Comparison of ENCODE assay signal across 16 cellular contexts in genomic region chr9:89304479-89305188, GRCh38. TPM values are rescaled to one million over a fixed set of nuclear protein-coding genes. Genes with fewer than 3 reads are reported as not detected.
A peak's percentile ranks its signal among the peaks of the same experiment; 100 is the strongest.
DNase-seq lines count a peak whose midpoint lies in the region; ATAC-seq, FAIRE-seq and TF ChIP-seq lines count a peak whose summit lies in the region.
"Had no signal": no experiment of that assay in that cellular context is flagged by ENCODE, and none has a peak within 500 bp of the region (broad histone marks: within the 10 kb centered on the region; RNA-seq: fewer than 3 reads in every experiment).

No MANE protein-coding gene starts in this region.

- H3K4me1 Mint-ChIP-seq in endodermal cell, result peaks cover 2% of the 10 kb centered on the region
- H3K4me1 Mint-ChIP-seq in activated CD8-positive, alpha-beta memory T cell treated with anti-CD3 and anti-CD28 coated beads, Interleukin-2, amount 10 ng/mL, durations not matched to agents 7 days and 5 days, result peaks cover 8% of the 10 kb centered on the region
- H3K4me1 Mint-ChIP-seq in activated CD4-positive, alpha-beta memory T cell treated with anti-CD3 and anti-CD28 coated beads, Interleukin-2, amount 10 ng/mL, durations not matched to agents 7 days and 5 days, result peaks cover 11% of the 10 kb centered on the region

- H3K36me3 ChIP-seq in DOHH2 (ENCODE audit: control insufficient read depth, low read length), result peaks cover 31% of the 10 kb centered on the region
- H3K36me3 ChIP-seq in endodermal cell (ENCODE audit: control insufficient read depth, insufficient read depth, low read length), result no peaks in the 10 kb centered on the region
- H3K36me3 ChIP-seq in right lobe of liver, result no peaks in the 10 kb centered on the region
- H3K36me3 ChIP-seq in small intestine (ENCODE audit: control insufficient read depth in 2 of 2, insufficient read depth in 2 of 2, low read length in 2 of 2), result no peaks in the 10 kb centered on the region

- H3F3A ChIP-seq in DOHH2 (ENCODE audit: control insufficient read depth, insufficient read depth), result peaks cover 53% of the 10 kb centered on the region

- FAIRE-seq in small intestine (lab: Jason Lieb, UNC), result no peak
- FAIRE-seq: bronchial epithelial cell had no signal

- H3K4me3 Mint-ChIP-seq in endodermal cell, result no peak overlapping the region
- no peak overlapping the region for H3K4me3 Mint-ChIP-seq in activated CD8-positive, alpha-beta memory T cell treated with anti-CD3 and anti-CD28 coated beads, Interleukin-2, amount 10 ng/mL, durations not matched to agents 7 days and 5 days
- no peak overlapping the region for H3K4me3 Mint-ChIP-seq in activated CD4-positive, alpha-beta memory T cell treated with anti-CD3 and anti-CD28 coated beads, Interleukin-2, amount 10 ng/mL, durations not matched to agents 7 days and 5 days
- H3K4me3 Mint-ChIP-seq: WTC11 had no signal

- no peak for TF ChIP-seq POLR2A in right lobe of liver (IDR thresholded peaks at IDR 0.05)

- H3K9ac ChIP-seq in endodermal cell (ENCODE audit: extremely low read depth, low read length, poor library complexity, severe bottlenecking), result no peak overlapping the region
- H3K9ac ChIP-seq: SK-N-SH had no signal

- H3K27ac Mint-ChIP-seq in endodermal cell, result no peak overlapping the region
- H3K27ac Mint-ChIP-seq in activated CD8-positive, alpha-beta memory T cell treated with anti-CD3 and anti-CD28 coated beads, Interleukin-2, amount 10 ng/mL, durations not matched to agents 7 days and 5 days, result no peak overlapping the region
- H3K27ac Mint-ChIP-seq in activated CD4-positive, alpha-beta memory T cell treated with anti-CD3 and anti-CD28 coated beads, Interleukin-2, amount 10 ng/mL, durations not matched to agents 7 days and 5 days, result no peak overlapping the region
- H3K27ac Mint-ChIP-seq: WTC11 had no signal

- H3K9me2 ChIP-seq in DOHH2 (replicated peaks; ENCODE audit: control insufficient read depth, low read length), result no peaks in the 10 kb centered on the region
- H3K9me2 ChIP-seq: SK-N-SH had no signal

- H3K79me2 ChIP-seq in DOHH2 (ENCODE audit: control insufficient read depth, low read length), result peaks cover 38% of the 10 kb centered on the region

- peaks cover 17% of the 10 kb centered on the region for H3K9me3 Mint-ChIP-seq in endodermal cell
- no peaks in the 10 kb centered on the region for H3K9me3 Mint-ChIP-seq in activated CD8-positive, alpha-beta memory T cell treated with anti-CD3 and anti-CD28 coated beads, Interleukin-2, amount 10 ng/mL, durations not matched to agents 7 days and 5 days (ENCODE audit: low read depth)
- H3K9me3 Mint-ChIP-seq in activated CD4-positive, alpha-beta memory T cell treated with anti-CD3 and anti-CD28 coated beads, Interleukin-2, amount 10 ng/mL, durations not matched to agents 7 days and 5 days, result no peaks in the 10 kb centered on the region

- ATAC-seq in GM21723 (IDR thresholded peaks at IDR 0.05; ENCODE audit: unreplicated experiment), result peak; percentile 48
- no peak for ATAC-seq in right lobe of liver
- ATAC-seq in activated CD8-positive, alpha-beta memory T cell treated with anti-CD3 and anti-CD28 coated beads, Interleukin-2, amount 10 ng/mL, durations not matched to agents 7 days and 5 days, result no peak
- ATAC-seq: WTC11 had no signal

- H4K20me1 ChIP-seq in DOHH2 (ENCODE audit: control insufficient read depth, insufficient read depth, low read depth, low read length), result no peaks in the 10 kb centered on the region

- peak overlapping the region; percentile 100 for H3K27ac ChIP-seq in DOHH2 (ENCODE audit: low read depth, low read length)
- H3K27ac ChIP-seq in endodermal cell (ENCODE audit: low read depth, low read length), result no peak overlapping the region
- H3K27ac ChIP-seq in right lobe of liver, result no peak overlapping the region
- H3K27ac ChIP-seq in small intestine (ENCODE audit: low read depth in 1 of 2, low read length in 1 of 2), result no peak overlapping the region

- CTCF ChIA-PET in activated CD8-positive, alpha-beta memory T cell treated with anti-CD3 and anti-CD28 coated beads, Interleukin-2, amount 10 ng/mL, durations not matched to agents 7 days and 5 days (lab: Charles Lee), result no interaction called here
- CTCF ChIA-PET in activated CD4-positive, alpha-beta memory T cell treated with anti-CD3 and anti-CD28 coated beads, Interleukin-2, amount 10 ng/mL, durations not matched to agents 7 days and 5 days (lab: Charles Lee), result no interaction called here

- intact Hi-C loops in right lobe of liver (cut with DNase I), result no loop called here

- peaks cover 91% of the 10 kb centered on the region for H3K4me1 ChIP-seq in DOHH2 (ENCODE audit: control insufficient read depth, low read length)
- H3K4me1 ChIP-seq in endodermal cell (ENCODE audit: control insufficient read depth, insufficient read depth, low read length), result peaks cover 5% of the 10 kb centered on the region
- H3K4me1 ChIP-seq in right lobe of liver, result peaks cover 0 to 5% (median 0%) of the 10 kb centered on the region in 4 donors
- peaks cover 0 to 4% of the 10 kb centered on the region in 2 donors for H3K4me1 ChIP-seq in small intestine (ENCODE audit: control insufficient read depth in 2 of 2, insufficient read depth in 1 of 2, low read depth in 1 of 2, low read length in 1 of 2)

- no peaks in the 10 kb centered on the region for H3K27me3 Mint-ChIP-seq in endodermal cell (ENCODE audit: insufficient read depth)
- no peaks in the 10 kb centered on the region for H3K27me3 Mint-ChIP-seq in activated CD8-positive, alpha-beta memory T cell treated with anti-CD3 and anti-CD28 coated beads, Interleukin-2, amount 10 ng/mL, durations not matched to agents 7 days and 5 days
- no peaks in the 10 kb centered on the region for H3K27me3 Mint-ChIP-seq in activated CD4-positive, alpha-beta memory T cell treated with anti-CD3 and anti-CD28 coated beads, Interleukin-2, amount 10 ng/mL, durations not matched to agents 7 days and 5 days

- H3K4me2 ChIP-seq in DOHH2 (ENCODE audit: low read length), result peak overlapping the region; percentile 90
- H3K4me2 ChIP-seq: SK-N-SH had no signal

- POLR2A ChIA-PET in activated CD4-positive, alpha-beta memory T cell treated with anti-CD3 and anti-CD28 coated beads, Interleukin-2, amount 10 ng/mL, durations not matched to agents 7 days and 5 days (lab: Charles Lee), result no interaction called here

- DNase-seq in NAMALWA (ENCODE audit: low spot score) (peak; percentile 79), endodermal cell (no peak), right lobe of liver (no peak), small intestine (no peak)
- DNase-seq in activated CD8-positive, alpha-beta memory T cell treated with anti-CD3 and anti-CD28 coated beads, Interleukin-2, amount 10 ng/mL, durations not matched to agents 7 days and 5 days, result no peak
- DNase-seq in activated CD4-positive, alpha-beta memory T cell treated with anti-CD3 and anti-CD28 coated beads, Interleukin-2, amount 10 ng/mL, durations not matched to agents 7 days and 5 days, result no peak
- DNase-seq: effector CD8-positive, alpha-beta T cell; mesendoderm; NCI-H1105; NCI-H2171 treated with DMSO at 0.1 percent for 48 hours; occipital lobe; SK-N-SH had no signal

- H3K4me3 ChIP-seq in DOHH2 (ENCODE audit: low read length), result peak overlapping the region; percentile 82
- H3K4me3 ChIP-seq in endodermal cell (ENCODE audit: low read length), result peak overlapping the region; percentile 50
- H3K4me3 ChIP-seq in right lobe of liver, result no peak overlapping the region
- no peak overlapping the region for H3K4me3 ChIP-seq in small intestine (ENCODE audit: low read depth in 1 of 2, low read length in 2 of 2)

- H3K9me3 ChIP-seq in DOHH2 (ENCODE audit: control insufficient read depth, insufficient read depth, low read length) (no peaks in the 10 kb centered on the region), endodermal cell (ENCODE audit: control insufficient read depth, low read length) (peaks cover 26% of the 10 kb centered on the region), right lobe of liver (no peaks in the 10 kb centered on the region), small intestine (ENCODE audit: control insufficient read depth, low read depth) (no peaks in the 10 kb centered on the region)
- H3K9me3 ChIP-seq: SK-N-SH had no signal

- H3K36me3 Mint-ChIP-seq in endodermal cell (ENCODE audit: low read depth), result peaks cover 27% of the 10 kb centered on the region
- peaks cover 5% of the 10 kb centered on the region for H3K36me3 Mint-ChIP-seq in activated CD8-positive, alpha-beta memory T cell treated with anti-CD3 and anti-CD28 coated beads, Interleukin-2, amount 10 ng/mL, durations not matched to agents 7 days and 5 days
- H3K36me3 Mint-ChIP-seq in activated CD4-positive, alpha-beta memory T cell treated with anti-CD3 and anti-CD28 coated beads, Interleukin-2, amount 10 ng/mL, durations not matched to agents 7 days and 5 days (ENCODE audit: low read depth), result peaks cover 10% of the 10 kb centered on the region

- 93 to 96% methylated on average over 5 to 7 of the region's 7 CpGs for WGBS in endodermal cell (ENCODE audit: insufficient coverage in 1 of 2, insufficient read length in 1 of 2), 2 experiments
- WGBS in right lobe of liver (ENCODE audit: insufficient coverage, low coverage, low lambda C conversion rate, missing lambda C conversion rate), result 83% methylated on average over 7 of the region's 7 CpGs
- WGBS in small intestine, 3 donors, result 82 to 84% (median 84%) methylated on average over 7 of the region's 7 CpGs

- H3K27me3 ChIP-seq in DOHH2 (ENCODE audit: control insufficient read depth, low read length) (no peaks in the 10 kb centered on the region), endodermal cell (ENCODE audit: control insufficient read depth, insufficient read depth, low read length, poor library complexity, severe bottlenecking) (no peaks in the 10 kb centered on the region), right lobe of liver (no peaks in the 10 kb centered on the region), small intestine (ENCODE audit: control insufficient read depth in 2 of 2, insufficient read depth in 2 of 2, low read length in 2 of 2) (no peaks in the 10 kb centered on the region)

- TF ChIP-seq CTCF in DOHH2 (IDR thresholded peaks at IDR 0.05; ENCODE audit: low read depth, low read length, poor library complexity, severe bottlenecking), result no peak
- no peak for TF ChIP-seq CTCF in endodermal cell (conservative IDR thresholded peaks at IDR 0.05)
- TF ChIP-seq CTCF in right lobe of liver (IDR thresholded peaks at IDR 0.05), result no peak

RNA-seq across cellular contexts. Expression of gene CKS2, which starts 6.4 kb away (rescaled TPM):
- total RNA-seq in endodermal cell, result 100 to 1,000 TPM; 163 to 209 TPM
- 377 TPM for polyA plus RNA-seq in endodermal cell (2013, experiment 1 of 2)
- polyA plus RNA-seq in endodermal cell (2013, experiment 2 of 2), result 393 TPM
- 10 to 100 TPM in 3 of 6 experiments, 1 to 10 TPM in 3; 4.4 to 27.2 (median 9.1) TPM for total RNA-seq in right lobe of liver
- total RNA-seq in activated CD8-positive, alpha-beta memory T cell treated with anti-CD3 and anti-CD28 coated beads, Interleukin-2, amount 10 ng/mL, durations not matched to agents 7 days and 5 days, result 100 to 1,000 TPM; 200 to 225 TPM
- 100 to 1,000 TPM; 175 to 180 TPM for total RNA-seq in activated CD4-positive, alpha-beta memory T cell treated with anti-CD3 and anti-CD28 coated beads, Interleukin-2, amount 10 ng/mL, durations not matched to agents 7 days and 5 days
- 100 to 1,000 TPM in 1 of 3 donors, 10 to 100 TPM in 2; 26.2 to 217 (median 54.8) TPM for polyA plus RNA-seq in small intestine

RNA-seq across cellular contexts. Expression of gene SECISBP2, which starts 13.7 kb away (rescaled TPM):
- total RNA-seq in endodermal cell, result 10 to 100 TPM; 55.7 to 56.0 TPM
- polyA plus RNA-seq in endodermal cell (2013, experiment 1 of 2), result 56.8 TPM
- 48.8 TPM for polyA plus RNA-seq in endodermal cell (2013, experiment 2 of 2)
- total RNA-seq in right lobe of liver, result 10 to 100 TPM; 17.3 to 34.2 (median 26.5) TPM
- 10 to 100 TPM; 36.1 to 40.2 TPM for total RNA-seq in activated CD8-positive, alpha-beta memory T cell treated with anti-CD3 and anti-CD28 coated beads, Interleukin-2, amount 10 ng/mL, durations not matched to agents 7 days and 5 days
- 10 to 100 TPM; 35.2 to 35.7 TPM for total RNA-seq in activated CD4-positive, alpha-beta memory T cell treated with anti-CD3 and anti-CD28 coated beads, Interleukin-2, amount 10 ng/mL, durations not matched to agents 7 days and 5 days
- 10 to 100 TPM; 17.6 to 28.5 (median 22.1) TPM for polyA plus RNA-seq in small intestine

Comparison
In these comparisons a context has a peak if more than half of its experiments do, and no peak if none do; other contexts are left out.
1. H3K4me3 ChIP-seq: peak in DOHH2 (single experiment) and endodermal cell (single experiment); none in right lobe of liver (0 of 3) and small intestine (0 of 2).
2. RNA of gene CKS2, which starts 6.4 kb away (total RNA-seq): 200 to 225 TPM in activated CD8-positive, alpha-beta memory T cell treated with anti-CD3 and anti-CD28 coated beads, Interleukin-2, amount 10 ng/mL, durations not matched to agents 7 days and 5 days, 163 to 209 TPM in endodermal cell and 175 to 180 TPM in activated CD4-positive, alpha-beta memory T cell treated with anti-CD3 and anti-CD28 coated beads, Interleukin-2, amount 10 ng/mL, durations not matched to agents 7 days and 5 days; 4.4 to 27.2 TPM in right lobe of liver; every median in the first group is over 4 times any median in the second.